Comparison of ENCODE assay signal across 1 cellular context in the genomic region with DNA sequence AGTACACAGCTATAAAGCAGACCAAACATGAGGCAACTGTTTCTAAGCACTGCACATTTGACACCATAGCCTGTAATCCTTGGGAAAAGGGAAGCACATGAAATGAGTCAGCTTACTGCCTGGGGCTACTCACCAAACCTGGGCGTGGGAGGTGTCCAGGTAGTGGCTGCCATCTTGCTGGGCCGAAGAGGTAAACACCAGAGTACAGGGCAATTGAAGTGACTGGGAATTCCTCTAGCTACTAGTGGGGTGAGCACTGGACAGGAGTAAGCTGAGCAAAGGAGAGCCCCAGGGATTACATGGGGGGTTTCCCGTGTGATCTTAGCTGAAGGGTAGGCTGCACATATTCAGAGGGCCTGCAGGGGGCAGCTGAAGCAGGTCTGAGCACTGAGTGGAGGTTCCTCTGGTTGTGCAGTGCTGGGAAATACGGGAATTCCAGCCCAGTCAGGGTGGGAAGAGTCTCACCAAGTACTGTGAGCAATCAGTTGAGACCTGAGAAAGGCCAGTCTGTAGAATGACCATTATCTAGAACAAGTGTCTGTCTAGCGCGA.
A peak's percentile ranks its signal among the peaks of the same experiment; 100 is the strongest.
TF ChIP-seq lines count a peak whose summit lies in the region.

No MANE protein-coding gene starts in this region.

TF ChIP-seq in K562, 482 proteins besides CTCF, POLR2A, EP300 and RAD21 (continued from another document and continues in another):
- TF ChIP-seq, protein P1, sequence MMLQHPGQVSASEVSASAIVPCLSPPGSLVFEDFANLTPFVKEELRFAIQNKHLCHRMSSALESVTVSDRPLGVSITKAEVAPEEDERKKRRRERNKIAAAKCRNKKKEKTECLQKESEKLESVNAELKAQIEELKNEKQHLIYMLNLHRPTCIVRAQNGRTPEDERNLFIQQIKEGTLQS (IDR thresholded peaks at IDR 0.05): peak; percentile 48; the same call in 1 of the 2 replicates
- TF ChIP-seq, protein P1 (CRISPR knock-in tag; conservative IDR thresholded peaks at IDR 0.05): no peak
- no peak for TF ChIP-seq PHF20 (IDR thresholded peaks at IDR 0.05; ENCODE audit: partially characterized antibody)
- TF ChIP-seq RBM15 (IDR thresholded peaks at IDR 0.05; ENCODE audit: insufficient read depth, low read length): no peak
- no peak for TF ChIP-seq FOXA3 (CRISPR knock-in tag; conservative IDR thresholded peaks at IDR 0.05 in 1 of 2, IDR thresholded peaks at IDR 0.05 in 1 of 2)
- TF ChIP-seq PURB (CRISPR knock-in tag; IDR thresholded peaks at IDR 0.05; ENCODE audit: low read depth): no peak
- no peak for TF ChIP-seq SMAD2 (IDR thresholded peaks at IDR 0.05; ENCODE audit: low read depth, low read length)
- 0 out of 2 replicates have a peak, but pooled peaks have one; percentile 21 for TF ChIP-seq CTBP1 (IDR thresholded peaks at IDR 0.05; ENCODE audit: borderline replicate concordance)
- TF ChIP-seq MCM2 (IDR thresholded peaks at IDR 0.05; ENCODE audit: low read depth): no peak
- no peak for TF ChIP-seq SMARCA5 (IDR thresholded peaks at IDR 0.05)
- peak; percentile 50 for TF ChIP-seq FOSL1 (tag; conservative IDR thresholded peaks at IDR 0.05)
- no peak for TF ChIP-seq SMARCC2 (IDR thresholded peaks at IDR 0.05; ENCODE audit: low read depth)
- no peak for TF ChIP-seq SETDB1 (IDR thresholded peaks at IDR 0.05; ENCODE audit: low read length)
- no peak for TF ChIP-seq NR2C1 (IDR thresholded peaks at IDR 0.05)
- TF ChIP-seq NR2C1 (tag; IDR thresholded peaks at IDR 0.05): peak; percentile 15; the same call in 1 of the 2 replicates
- no peak for TF ChIP-seq MCM3 (IDR thresholded peaks at IDR 0.05)
- TF ChIP-seq, protein P2, sequence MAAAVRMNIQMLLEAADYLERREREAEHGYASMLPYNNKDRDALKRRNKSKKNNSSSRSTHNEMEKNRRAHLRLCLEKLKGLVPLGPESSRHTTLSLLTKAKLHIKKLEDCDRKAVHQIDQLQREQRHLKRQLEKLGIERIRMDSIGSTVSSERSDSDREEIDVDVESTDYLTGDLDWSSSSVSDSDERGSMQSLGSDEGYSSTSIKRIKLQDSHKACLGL (CRISPR knock-in tag; IDR thresholded peaks at IDR 0.05; ENCODE audit: borderline replicate concordance, poor library complexity, severe bottlenecking): no peak
- TF ChIP-seq JUND (IDR thresholded peaks at IDR 0.05; ENCODE audit: borderline replicate concordance, low read depth, low read length): peak; percentile 52
- TF ChIP-seq JUND (tag; IDR thresholded peaks at IDR 0.05; ENCODE audit: borderline replicate concordance, low read depth, low read length): no peak
- peak; percentile 64 for TF ChIP-seq L3MBTL2 (IDR thresholded peaks at IDR 0.05)
- no peak for TF ChIP-seq ELF4 (CRISPR knock-in tag; IDR thresholded peaks at IDR 0.05)
- no peak for TF ChIP-seq NFE2 (IDR thresholded peaks at IDR 0.05; ENCODE audit: low read depth)
- TF ChIP-seq ATF7 (IDR thresholded peaks at IDR 0.05): no peak
- TF ChIP-seq, protein P3, sequence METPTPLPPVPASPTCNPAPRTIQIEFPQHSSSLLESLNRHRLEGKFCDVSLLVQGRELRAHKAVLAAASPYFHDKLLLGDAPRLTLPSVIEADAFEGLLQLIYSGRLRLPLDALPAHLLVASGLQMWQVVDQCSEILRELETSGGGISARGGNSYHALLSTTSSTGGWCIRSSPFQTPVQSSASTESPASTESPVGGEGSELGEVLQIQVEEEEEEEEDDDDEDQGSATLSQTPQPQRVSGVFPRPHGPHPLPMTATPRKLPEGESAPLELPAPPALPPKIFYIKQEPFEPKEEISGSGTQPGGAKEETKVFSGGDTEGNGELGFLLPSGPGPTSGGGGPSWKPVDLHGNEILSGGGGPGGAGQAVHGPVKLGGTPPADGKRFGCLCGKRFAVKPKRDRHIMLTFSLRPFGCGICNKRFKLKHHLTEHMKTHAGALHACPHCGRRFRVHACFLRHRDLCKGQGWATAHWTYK (CRISPR knock-in tag; IDR thresholded peaks at IDR 0.05): no peak
- TF ChIP-seq, protein P4, sequence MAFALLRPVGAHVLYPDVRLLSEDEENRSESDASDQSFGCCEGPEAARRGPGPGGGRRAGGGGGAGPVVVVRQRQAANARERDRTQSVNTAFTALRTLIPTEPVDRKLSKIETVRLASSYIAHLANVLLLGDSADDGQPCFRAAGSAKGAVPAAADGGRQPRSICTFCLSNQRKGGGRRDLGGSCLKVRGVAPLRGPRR (CRISPR knock-in tag; IDR thresholded peaks at IDR 0.05): no peak
- TF ChIP-seq, protein P5, sequence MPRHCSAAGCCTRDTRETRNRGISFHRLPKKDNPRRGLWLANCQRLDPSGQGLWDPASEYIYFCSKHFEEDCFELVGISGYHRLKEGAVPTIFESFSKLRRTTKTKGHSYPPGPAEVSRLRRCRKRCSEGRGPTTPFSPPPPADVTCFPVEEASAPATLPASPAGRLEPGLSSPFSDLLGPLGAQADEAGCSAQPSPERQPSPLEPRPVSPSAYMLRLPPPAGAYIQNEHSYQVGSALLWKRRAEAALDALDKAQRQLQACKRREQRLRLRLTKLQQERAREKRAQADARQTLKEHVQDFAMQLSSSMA (CRISPR knock-in tag; IDR thresholded peaks at IDR 0.05): no peak
- no peak for TF ChIP-seq ZNF217 (CRISPR knock-in tag; IDR thresholded peaks at IDR 0.05)
- TF ChIP-seq MTA1 (IDR thresholded peaks at IDR 0.05; ENCODE audit: borderline replicate concordance): no peak
- TF ChIP-seq, protein P6, sequence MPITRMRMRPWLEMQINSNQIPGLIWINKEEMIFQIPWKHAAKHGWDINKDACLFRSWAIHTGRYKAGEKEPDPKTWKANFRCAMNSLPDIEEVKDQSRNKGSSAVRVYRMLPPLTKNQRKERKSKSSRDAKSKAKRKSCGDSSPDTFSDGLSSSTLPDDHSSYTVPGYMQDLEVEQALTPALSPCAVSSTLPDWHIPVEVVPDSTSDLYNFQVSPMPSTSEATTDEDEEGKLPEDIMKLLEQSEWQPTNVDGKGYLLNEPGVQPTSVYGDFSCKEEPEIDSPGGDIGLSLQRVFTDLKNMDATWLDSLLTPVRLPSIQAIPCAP (CRISPR knock-in tag; IDR thresholded peaks at IDR 0.05; ENCODE audit: borderline replicate concordance): no peak
- no peak for TF ChIP-seq TGIF2 (CRISPR knock-in tag; IDR thresholded peaks at IDR 0.05)
- no peak for TF ChIP-seq FOXJ2 (tag; IDR thresholded peaks at IDR 0.05)
- TF ChIP-seq PRPF4 (IDR thresholded peaks at IDR 0.05; ENCODE audit: insufficient read depth, low read depth, low read length, poor library complexity, severe bottlenecking): no peak
- TF ChIP-seq ADNP (tag; IDR thresholded peaks at IDR 0.05): no peak
- TF ChIP-seq ZNF133 (CRISPR knock-in tag; IDR thresholded peaks at IDR 0.05): no peak
- TF ChIP-seq GATA2 (CRISPR knock-in tag; IDR thresholded peaks at IDR 0.05): no peak
- TF ChIP-seq GTF2E2 (tag; IDR thresholded peaks at IDR 0.05): no peak
- TF ChIP-seq CEBPG (CRISPR knock-in tag; IDR thresholded peaks at IDR 0.05): peak; percentile 35; the same call in 1 of the 2 replicates
- no peak; a peak in 1 of 4 replicates for TF ChIP-seq CEBPG (tag; conservative IDR thresholded peaks at IDR 0.05 in 1 of 2, IDR thresholded peaks at IDR 0.05 in 1 of 2)
- no peak for TF ChIP-seq DMBX1 (CRISPR knock-in tag; IDR thresholded peaks at IDR 0.05; ENCODE audit: borderline replicate concordance)
- TF ChIP-seq GABPB1 (CRISPR knock-in tag; IDR thresholded peaks at IDR 0.05): peak; percentile 29; the same call in 1 of the 2 replicates
- TF ChIP-seq RBM22 (IDR thresholded peaks at IDR 0.05; ENCODE audit: low read depth, low read length, poor library complexity, severe bottlenecking): no peak
- no peak for TF ChIP-seq ZNF551 (CRISPR knock-in tag; IDR thresholded peaks at IDR 0.05)
- TF ChIP-seq NELFE (IDR thresholded peaks at IDR 0.05; ENCODE audit: insufficient read depth, insufficient read length): no peak
- no peak for TF ChIP-seq ILF3 (IDR thresholded peaks at IDR 0.05; ENCODE audit: borderline replicate concordance)
- TF ChIP-seq RBBP5 (IDR thresholded peaks at IDR 0.05; ENCODE audit: borderline replicate concordance, insufficient read depth, low read length, poor library complexity, severe bottlenecking): no peak
- TF ChIP-seq, protein P7, sequence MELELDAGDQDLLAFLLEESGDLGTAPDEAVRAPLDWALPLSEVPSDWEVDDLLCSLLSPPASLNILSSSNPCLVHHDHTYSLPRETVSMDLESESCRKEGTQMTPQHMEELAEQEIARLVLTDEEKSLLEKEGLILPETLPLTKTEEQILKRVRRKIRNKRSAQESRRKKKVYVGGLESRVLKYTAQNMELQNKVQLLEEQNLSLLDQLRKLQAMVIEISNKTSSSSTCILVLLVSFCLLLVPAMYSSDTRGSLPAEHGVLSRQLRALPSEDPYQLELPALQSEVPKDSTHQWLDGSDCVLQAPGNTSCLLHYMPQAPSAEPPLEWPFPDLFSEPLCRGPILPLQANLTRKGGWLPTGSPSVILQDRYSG (tag; conservative IDR thresholded peaks at IDR 0.05; ENCODE audit: low read depth): no peak
- TF ChIP-seq SP2 (IDR thresholded peaks at IDR 0.05; ENCODE audit: extremely low read depth, low read depth, low read length, poor library complexity, severe bottlenecking): no peak
- no peak for TF ChIP-seq RBM34 (IDR thresholded peaks at IDR 0.05; ENCODE audit: borderline replicate concordance, insufficient read depth, low read length)
- no peak for TF ChIP-seq NCOA1 (IDR thresholded peaks at IDR 0.05; ENCODE audit: low read depth)
- TF ChIP-seq, protein P8, sequence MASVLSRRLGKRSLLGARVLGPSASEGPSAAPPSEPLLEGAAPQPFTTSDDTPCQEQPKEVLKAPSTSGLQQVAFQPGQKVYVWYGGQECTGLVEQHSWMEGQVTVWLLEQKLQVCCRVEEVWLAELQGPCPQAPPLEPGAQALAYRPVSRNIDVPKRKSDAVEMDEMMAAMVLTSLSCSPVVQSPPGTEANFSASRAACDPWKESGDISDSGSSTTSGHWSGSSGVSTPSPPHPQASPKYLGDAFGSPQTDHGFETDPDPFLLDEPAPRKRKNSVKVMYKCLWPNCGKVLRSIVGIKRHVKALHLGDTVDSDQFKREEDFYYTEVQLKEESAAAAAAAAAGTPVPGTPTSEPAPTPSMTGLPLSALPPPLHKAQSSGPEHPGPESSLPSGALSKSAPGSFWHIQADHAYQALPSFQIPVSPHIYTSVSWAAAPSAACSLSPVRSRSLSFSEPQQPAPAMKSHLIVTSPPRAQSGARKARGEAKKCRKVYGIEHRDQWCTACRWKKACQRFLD (CRISPR knock-in tag; IDR thresholded peaks at IDR 0.05): peak; percentile 40; the same call in 1 of the 2 replicates
- no peak for TF ChIP-seq ZNF184 (CRISPR knock-in tag; IDR thresholded peaks at IDR 0.05)
- TF ChIP-seq MCM5 (IDR thresholded peaks at IDR 0.05; ENCODE audit: low read depth): no peak
- peak; percentile 83 for TF ChIP-seq ZEB2 (IDR thresholded peaks at IDR 0.05)
- TF ChIP-seq TRIM24 (IDR thresholded peaks at IDR 0.05): no peak
- TF ChIP-seq MEIS2 (IDR thresholded peaks at IDR 0.05; ENCODE audit: partially characterized antibody): no peak
- TF ChIP-seq, protein P9, sequence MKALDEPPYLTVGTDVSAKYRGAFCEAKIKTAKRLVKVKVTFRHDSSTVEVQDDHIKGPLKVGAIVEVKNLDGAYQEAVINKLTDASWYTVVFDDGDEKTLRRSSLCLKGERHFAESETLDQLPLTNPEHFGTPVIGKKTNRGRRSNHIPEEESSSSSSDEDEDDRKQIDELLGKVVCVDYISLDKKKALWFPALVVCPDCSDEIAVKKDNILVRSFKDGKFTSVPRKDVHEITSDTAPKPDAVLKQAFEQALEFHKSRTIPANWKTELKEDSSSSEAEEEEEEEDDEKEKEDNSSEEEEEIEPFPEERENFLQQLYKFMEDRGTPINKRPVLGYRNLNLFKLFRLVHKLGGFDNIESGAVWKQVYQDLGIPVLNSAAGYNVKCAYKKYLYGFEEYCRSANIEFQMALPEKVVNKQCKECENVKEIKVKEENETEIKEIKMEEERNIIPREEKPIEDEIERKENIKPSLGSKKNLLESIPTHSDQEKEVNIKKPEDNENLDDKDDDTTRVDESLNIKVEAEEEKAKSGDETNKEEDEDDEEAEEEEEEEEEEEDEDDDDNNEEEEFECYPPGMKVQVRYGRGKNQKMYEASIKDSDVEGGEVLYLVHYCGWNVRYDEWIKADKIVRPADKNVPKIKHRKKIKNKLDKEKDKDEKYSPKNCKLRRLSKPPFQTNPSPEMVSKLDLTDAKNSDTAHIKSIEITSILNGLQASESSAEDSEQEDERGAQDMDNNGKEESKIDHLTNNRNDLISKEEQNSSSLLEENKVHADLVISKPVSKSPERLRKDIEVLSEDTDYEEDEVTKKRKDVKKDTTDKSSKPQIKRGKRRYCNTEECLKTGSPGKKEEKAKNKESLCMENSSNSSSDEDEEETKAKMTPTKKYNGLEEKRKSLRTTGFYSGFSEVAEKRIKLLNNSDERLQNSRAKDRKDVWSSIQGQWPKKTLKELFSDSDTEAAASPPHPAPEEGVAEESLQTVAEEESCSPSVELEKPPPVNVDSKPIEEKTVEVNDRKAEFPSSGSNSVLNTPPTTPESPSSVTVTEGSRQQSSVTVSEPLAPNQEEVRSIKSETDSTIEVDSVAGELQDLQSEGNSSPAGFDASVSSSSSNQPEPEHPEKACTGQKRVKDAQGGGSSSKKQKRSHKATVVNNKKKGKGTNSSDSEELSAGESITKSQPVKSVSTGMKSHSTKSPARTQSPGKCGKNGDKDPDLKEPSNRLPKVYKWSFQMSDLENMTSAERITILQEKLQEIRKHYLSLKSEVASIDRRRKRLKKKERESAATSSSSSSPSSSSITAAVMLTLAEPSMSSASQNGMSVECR (CRISPR knock-in tag; IDR thresholded peaks at IDR 0.05): no peak
- TF ChIP-seq, protein P10, sequence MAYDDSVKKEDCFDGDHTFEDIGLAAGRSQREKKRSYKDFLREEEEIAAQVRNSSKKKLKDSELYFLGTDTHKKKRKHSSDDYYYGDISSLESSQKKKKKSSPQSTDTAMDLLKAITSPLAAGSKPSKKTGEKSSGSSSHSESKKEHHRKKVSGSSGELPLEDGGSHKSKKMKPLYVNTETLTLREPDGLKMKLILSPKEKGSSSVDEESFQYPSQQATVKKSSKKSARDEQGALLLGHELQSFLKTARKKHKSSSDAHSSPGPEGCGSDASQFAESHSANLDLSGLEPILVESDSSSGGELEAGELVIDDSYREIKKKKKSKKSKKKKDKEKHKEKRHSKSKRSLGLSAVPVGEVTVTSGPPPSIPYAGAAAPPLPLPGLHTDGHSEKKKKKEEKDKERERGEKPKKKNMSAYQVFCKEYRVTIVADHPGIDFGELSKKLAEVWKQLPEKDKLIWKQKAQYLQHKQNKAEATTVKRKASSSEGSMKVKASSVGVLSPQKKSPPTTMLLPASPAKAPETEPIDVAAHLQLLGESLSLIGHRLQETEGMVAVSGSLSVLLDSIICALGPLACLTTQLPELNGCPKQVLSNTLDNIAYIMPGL (CRISPR knock-in tag; IDR thresholded peaks at IDR 0.05): no peak
- TF ChIP-seq PRMT5 (CRISPR knock-in tag; IDR thresholded peaks at IDR 0.05): no peak
- TF ChIP-seq YY1 (IDR thresholded peaks at IDR 0.05; ENCODE audit: borderline replicate concordance in 1 of 3, control insufficient read depth in 1 of 3, extremely low read depth in 1 of 3, insufficient read depth in 3 of 3, insufficient read length in 1 of 3, insufficient replicate concordance in 2 of 3, low read depth in 1 of 3, low read length in 2 of 3): peak in 1 of 3 experiments; percentile 73
- TF ChIP-seq HCFC1 (IDR thresholded peaks at IDR 0.05; ENCODE audit: low read depth, low read length): no peak
